ENCODE assay signal across 12 cellular contexts in the genomic region with DNA sequence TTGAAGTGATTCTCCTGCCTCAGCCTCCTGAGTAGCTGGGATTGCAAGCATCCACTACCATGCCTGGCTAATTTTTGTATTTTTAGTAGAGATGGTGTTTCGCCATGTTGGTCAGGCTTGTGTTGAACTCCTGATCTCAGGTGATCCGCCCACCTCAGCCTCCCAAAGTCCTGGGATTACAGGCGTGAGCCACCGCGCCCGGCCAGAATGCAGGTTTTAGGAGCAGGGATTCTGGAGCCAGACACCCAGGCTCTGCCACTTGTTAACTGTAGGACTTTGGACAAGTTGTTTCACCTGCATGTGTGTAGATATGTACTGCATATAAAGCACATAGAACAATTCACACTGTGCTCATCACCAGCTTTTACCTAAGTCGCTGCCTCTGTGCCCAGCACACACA. TPM values are rescaled to one million over a fixed set of nuclear protein-coding genes. Genes with fewer than 3 reads are reported as not detected.
DNase-seq lines count a peak whose midpoint lies in the region; ATAC-seq and TF ChIP-seq lines count a peak whose summit lies in the region.
"Not testable (repeated sequence)": the region's sequence is repeated elsewhere in the genome, so short reads cannot be mapped to it uniquely, and the experiment has no call there.
"Had no signal": no experiment of that assay in that cellular context is flagged by ENCODE, and none has a peak within 500 bp of the region (broad histone marks: within the 10 kb centered on the region; RNA-seq: fewer than 3 reads in every experiment).

No MANE protein-coding gene starts in this region.

- H3K9me3 Mint-ChIP-seq in activated naive CD8-positive, alpha-beta T cell treated with anti-CD3 and anti-CD28 coated beads, Interleukin-2, amount 10 ng/mL, durations not matched to agents 7 days and 5 days: not testable (repeated sequence)

- not testable (repeated sequence) for H3K27ac Mint-ChIP-seq in activated naive CD8-positive, alpha-beta T cell treated with anti-CD3 and anti-CD28 coated beads, Interleukin-2, amount 10 ng/mL, durations not matched to agents 7 days and 5 days

- H3K27me3 Mint-ChIP-seq in activated naive CD8-positive, alpha-beta T cell treated with anti-CD3 and anti-CD28 coated beads, Interleukin-2, amount 10 ng/mL, durations not matched to agents 7 days and 5 days: peaks cover 10% of the 10 kb centered on the region

- H3K36me3 Mint-ChIP-seq in activated naive CD8-positive, alpha-beta T cell treated with anti-CD3 and anti-CD28 coated beads, Interleukin-2, amount 10 ng/mL, durations not matched to agents 7 days and 5 days: not testable (repeated sequence)

- peak; percentile 3 for DNase-seq in activated CD4-positive, CD25-positive, alpha-beta regulatory T cell treated with anti-CD3 and anti-CD28 coated beads, Interleukin-2, amount 50 U/mL, for 72 hours
- DNase-seq in activated CD8-positive, alpha-beta memory T cell treated with anti-CD3 and anti-CD28 coated beads, Interleukin-2, amount 50 U/mL, for 48 hours: peak; percentile 36
- DNase-seq in activated naive CD8-positive, alpha-beta T cell treated with anti-CD3 and anti-CD28 coated beads, Interleukin-2, amount 10 ng/mL, durations not matched to agents 7 days and 5 days: peak; percentile 10
- DNase-seq in left lobe of liver (ENCODE audit: low spot score) (peak; percentile 32), omental fat pad (ENCODE audit: low spot score) (peak; percentile 11), ureter (ENCODE audit: low spot score) (peak; percentile 34)

- not testable (repeated sequence) for ATAC-seq in activated naive CD8-positive, alpha-beta T cell treated with anti-CD3 and anti-CD28 coated beads, Interleukin-2, amount 10 ng/mL, durations not matched to agents 7 days and 5 days (ENCODE audit: low read depth); left lobe of liver; omental fat pad (ENCODE audit: low FRiP score)

- not testable (repeated sequence) for H3K4me3 Mint-ChIP-seq in activated naive CD8-positive, alpha-beta T cell treated with anti-CD3 and anti-CD28 coated beads, Interleukin-2, amount 10 ng/mL, durations not matched to agents 7 days and 5 days

- POLR2A ChIA-PET in activated naive CD8-positive, alpha-beta T cell treated with anti-CD3 and anti-CD28 coated beads, Interleukin-2, amount 10 ng/mL, durations not matched to agents 7 days and 5 days (lab: Charles Lee): not testable (repeated sequence)

- TF ChIP-seq CTCF in omental fat pad (IDR thresholded peaks at IDR 0.05): not testable (repeated sequence)

- H3K4me1 Mint-ChIP-seq in activated naive CD8-positive, alpha-beta T cell treated with anti-CD3 and anti-CD28 coated beads, Interleukin-2, amount 10 ng/mL, durations not matched to agents 7 days and 5 days: not testable (repeated sequence)

RNA-seq across cellular contexts. Expression of a gene that starts 14.7 kb away (rescaled TPM):
- not detected for total RNA-seq in activated naive CD8-positive, alpha-beta T cell treated with anti-CD3 and anti-CD28 coated beads, Interleukin-2, amount 10 ng/mL, durations not matched to agents 7 days and 5 days
- total RNA-seq in left lobe of liver: not detected
- not detected for total RNA-seq in omental fat pad
- total RNA-seq in ureter: not detected
- total RNA-seq: A172; B cell; Caco-2; Calu3; CD4-positive, alpha-beta T cell; CD8-positive, alpha-beta T cell had no signal

RNA-seq across cellular contexts. Expression of a gene that starts 45.2 kb away (rescaled TPM):
- total RNA-seq in activated naive CD8-positive, alpha-beta T cell treated with anti-CD3 and anti-CD28 coated beads, Interleukin-2, amount 10 ng/mL, durations not matched to agents 7 days and 5 days: 10 to 100 TPM; 28.2 to 31.8 TPM
- total RNA-seq in left lobe of liver: 40.7 TPM
- total RNA-seq in omental fat pad: 10 to 100 TPM; 27.8 to 35.3 (median 30.2) TPM
- 180 TPM for total RNA-seq in ureter
